In genomic region chr15:66934315-66934930, GRCh38 we compare ENCODE assay signal across 13 cellular contexts.
"Had no signal": no experiment of that assay in that cellular context is flagged by ENCODE, and none has a peak within 500 bp of the region (broad histone marks: within the 10 kb centered on the region; RNA-seq: fewer than 3 reads in every experiment).

No MANE protein-coding gene starts in this region.

- H3K9me3 ChIP-seq: ascending aorta, prostate gland, testis had no signal

- H3K4me3 ChIP-seq: ascending aorta, prostate gland, smooth muscle cell, testis had no signal

- H3K27me3 ChIP-seq: ascending aorta, testis had no signal

- ATAC-seq: esophagus mucosa; naive thymus-derived CD4-positive, alpha-beta T cell; right cardiac atrium had no signal

- DNase-seq: activated CD4-positive, alpha-beta T cell treated with anti-CD3 and anti-CD28 coated beads, Interleukin-2, amount 50 U/mL, for 1 hour; activated naive CD4-positive, alpha-beta T cell treated with anti-CD3 and anti-CD28 coated beads, Interleukin-2, amount 10 ng/mL, durations not matched to agents 7 days and 5 days; activated T-cell treated with anti-CD3 and anti-CD28 coated beads for 4 hours; naive thymus-derived CD4-positive, alpha-beta T cell; occipital lobe; right cardiac atrium; SW 1271; testis had no signal

- FAIRE-seq: bronchial epithelial cell had no signal

- H3K36me3 ChIP-seq: ascending aorta, prostate gland had no signal

- H3K4me2 ChIP-seq: smooth muscle cell had no signal

- H3K27ac ChIP-seq: ascending aorta, prostate gland, testis had no signal
